ENCODE assay signal across 8 cellular contexts in genomic region chr3:49802719-49803463, GRCh38. TPM values are rescaled to one million over a fixed set of nuclear protein-coding genes. Genes with fewer than 3 reads are reported as not detected.
DNase-seq lines count a peak whose midpoint lies in the region; ATAC-seq and TF ChIP-seq lines count a peak whose summit lies in the region.

Gene INKA1, plus strand, starts transcription at chr3:49803261. Its CDS starts 132 bp downstream, at chr3:49803393.

- peak; percentile 50 for ATAC-seq in HG03196 (IDR thresholded peaks at IDR 0.05; ENCODE audit: unreplicated experiment)

- peak; percentile 94 for DNase-seq in Ammon's horn (ENCODE audit: low spot score)
- peak; percentile 27 for DNase-seq in NCI-H524 treated with DMSO at 0.1 percent for 48 hours (lab: John Stamatoyannopoulos, UW)
- peak; percentile 83 to 85 for DNase-seq in activated CD4-positive, alpha-beta T cell treated with anti-CD3 and anti-CD28 coated beads, Interleukin-2, amount 50 U/mL, for 4 hours
- DNase-seq in dermis microvascular lymphatic vessel endothelial cell (ENCODE audit: low read depth in 2 of 2): peak; percentile 62 to 87
- peak; percentile 88 to 98 for DNase-seq in lower leg skin (ENCODE audit: low spot score in 2 of 2)
- peak; percentile 82 to 83 for DNase-seq in stimulated activated CD4-positive, alpha-beta T cell treated with anti-CD3 and anti-CD28 coated beads, Interleukin-4, amount 100 ng/mL, for 4 hours

- in situ Hi-C loops in GM18951 (cut with MboI; ENCODE audit: low sequenced_read_pairs, unreplicated experiment): no loop called here

- TF ChIP-seq POLR2A in GM18951 (IDR thresholded peaks at IDR 0.05; ENCODE audit: extremely low read depth, insufficient read depth, insufficient read length): peak; percentile 60
- TF ChIP-seq POLR2A in lower leg skin (IDR thresholded peaks at IDR 0.05): no peak

- H3K4me3 ChIP-seq in lower leg skin (ENCODE audit: low read depth, poor library complexity, severe bottlenecking): peak within 1 kb of the TSS; percentile 76

- intact Hi-C loops in lower leg skin (cut with DNase I; ENCODE audit: low total_unique reads): loop anchor here (5.0 kb wide), 1 partner anchor 34 kb away; no protein-coding TSS in a partner anchor

- peak in 1 of 3 donors; percentile 83 for TF ChIP-seq CTCF in lower leg skin (IDR thresholded peaks at IDR 0.05)

- WGBS in lower leg skin, 2 donors: 0% methylated on average over 7 to 34 of the region's 71 CpGs

RNA-seq across cellular contexts. Expression of gene INKA1, which starts in this region (rescaled TPM):
- total RNA-seq in dermis microvascular lymphatic vessel endothelial cell (13.6 and 15.0 TPM in 2 replicates), lower leg skin (10 to 100 TPM; 30.4 to 56.1 (median 37.9) TPM)

Comparison
In these comparisons a context has a peak if more than half of its experiments do, and no peak if none do; other contexts are left out.
1. Peak in every context shown above with its lines: DNase-seq, ATAC-seq and H3K4me3 ChIP-seq.
2. DNase-seq: peak in every context shown above with its lines; median percentile 94 in Ammon's horn; 93 in lower leg skin; 84 in activated CD4-positive, alpha-beta T cell treated with anti-CD3 and anti-CD28 coated beads, Interleukin-2, amount 50 U/mL, for 4 hours; 82 in stimulated activated CD4-positive, alpha-beta T cell treated with anti-CD3 and anti-CD28 coated beads, Interleukin-4, amount 100 ng/mL, for 4 hours; 74 in dermis microvascular lymphatic vessel endothelial cell; 27 in NCI-H524 treated with DMSO at 0.1 percent for 48 hours.